Comparison of ENCODE assay signal across 2 cellular contexts in the genomic region with DNA sequence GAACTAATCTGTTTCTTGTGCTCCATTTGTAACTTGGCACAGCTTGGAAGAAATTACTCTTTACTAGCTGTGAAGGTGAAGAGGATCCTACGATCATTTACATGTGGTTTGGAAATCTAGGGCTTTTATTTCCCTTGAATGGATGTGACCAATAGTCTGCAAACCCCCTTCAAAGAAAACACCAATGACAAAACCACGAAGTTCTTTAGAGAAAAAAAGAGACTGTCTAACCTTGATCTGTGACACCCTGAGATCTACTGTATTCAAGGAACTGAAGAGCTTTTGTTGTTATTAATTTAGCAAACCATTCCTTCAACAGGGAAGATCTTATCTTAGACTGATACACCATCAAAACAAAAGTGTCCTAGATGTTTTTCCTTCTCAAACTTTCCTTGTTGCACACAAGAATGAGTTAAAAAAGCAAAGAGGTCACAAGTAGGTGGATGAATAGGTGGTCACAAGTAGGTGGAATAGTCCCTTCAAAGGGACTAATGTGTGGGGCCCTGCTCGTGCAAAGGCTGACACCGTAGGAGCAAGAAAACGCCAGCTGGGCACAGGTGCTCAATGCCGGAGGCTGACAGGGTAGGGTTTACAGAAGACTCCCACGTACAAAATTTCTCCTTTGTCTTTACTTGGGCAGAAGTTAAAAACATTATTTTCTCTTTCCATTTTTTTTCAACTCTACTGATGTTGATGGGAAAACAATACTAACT.
TF ChIP-seq lines count a peak whose summit lies in the region.

No MANE protein-coding gene starts in this region.

TF ChIP-seq in IMR-90, 13 proteins besides CTCF, POLR2A, EP300 and RAD21:
- TF ChIP-seq BHLHE40 (IDR thresholded peaks at IDR 0.05; ENCODE audit: low read depth, low read length) (no peak), MAZ (IDR thresholded peaks at IDR 0.05; ENCODE audit: borderline replicate concordance, low read depth, low read length) (no peak), FOS (IDR thresholded peaks at IDR 0.05; ENCODE audit: low read depth, low read length) (no peak), RFX5 (IDR thresholded peaks at IDR 0.05; ENCODE audit: low read depth, low read length) (no peak), USF2 (IDR thresholded peaks at IDR 0.05; ENCODE audit: low read depth, low read length) (no peak), CEBPB (IDR thresholded peaks at IDR 0.05; ENCODE audit: low read depth, low read length) (no peak)

TF ChIP-seq in HepG2, 621 proteins besides CTCF, POLR2A, EP300 and RAD21:
- TF ChIP-seq HOXA7 (CRISPR knock-in tag; IDR thresholded peaks at IDR 0.05) (no peak), HOXA5 (CRISPR knock-in tag; IDR thresholded peaks at IDR 0.05) (no peak), NKX3-1 (CRISPR knock-in tag; IDR thresholded peaks at IDR 0.05) (no peak), MTA3 (CRISPR knock-in tag; IDR thresholded peaks at IDR 0.05) (no peak)
- TF ChIP-seq, protein P1, sequence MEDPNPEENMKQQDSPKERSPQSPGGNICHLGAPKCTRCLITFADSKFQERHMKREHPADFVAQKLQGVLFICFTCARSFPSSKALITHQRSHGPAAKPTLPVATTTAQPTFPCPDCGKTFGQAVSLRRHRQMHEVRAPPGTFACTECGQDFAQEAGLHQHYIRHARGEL (CRISPR knock-in tag; IDR thresholded peaks at IDR 0.05) = no peak
